In the genomic region with DNA sequence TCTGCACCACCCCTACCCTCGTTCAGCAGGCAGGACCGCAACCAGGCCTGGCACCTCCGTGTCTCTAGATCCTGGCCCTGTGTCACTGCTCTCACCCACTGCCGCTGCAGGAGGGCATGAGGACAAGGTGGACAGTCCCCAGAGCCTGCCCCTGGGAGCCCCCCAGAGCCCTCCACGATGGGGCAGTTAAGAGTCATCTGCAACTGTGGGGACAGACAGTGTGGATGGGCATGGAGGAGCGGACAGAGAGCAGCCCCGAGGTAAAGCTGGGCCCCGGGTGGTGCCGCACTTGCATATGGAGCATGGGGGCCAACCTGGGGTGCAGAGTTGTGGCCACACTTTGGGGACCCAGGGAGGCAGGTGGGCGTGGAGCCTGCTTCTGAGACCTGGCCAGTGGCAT, we compare ENCODE assay signal across 29 cellular contexts.
"Had no signal": no experiment of that assay in that cellular context is flagged by ENCODE, and none has a peak within 500 bp of the region (broad histone marks: within the 10 kb centered on the region; RNA-seq: fewer than 3 reads in every experiment).

No MANE protein-coding gene starts in this region.

- H3K4me1 Mint-ChIP-seq: activated CD4-positive, alpha-beta memory T cell treated with anti-CD3 and anti-CD28 coated beads, Interleukin-2, amount 10 ng/mL, durations not matched to agents 7 days and 5 days; activated CD8-positive, alpha-beta memory T cell treated with anti-CD3 and anti-CD28 coated beads, Interleukin-2, amount 10 ng/mL, durations not matched to agents 7 days and 5 days; activated naive CD4-positive, alpha-beta T cell treated with anti-CD3 and anti-CD28 coated beads, Interleukin-2, amount 10 ng/mL, durations not matched to agents 7 days and 5 days; activated naive CD8-positive, alpha-beta T cell treated with anti-CD3 and anti-CD28 coated beads, Interleukin-2, amount 50 U/mL, for 24 hours; brain had no signal

- H3K36me3 Mint-ChIP-seq: activated CD8-positive, alpha-beta memory T cell treated with anti-CD3 and anti-CD28 coated beads, Interleukin-2, amount 10 ng/mL, durations not matched to agents 7 days and 5 days; activated naive CD4-positive, alpha-beta T cell treated with anti-CD3 and anti-CD28 coated beads, Interleukin-2, amount 10 ng/mL, durations not matched to agents 7 days and 5 days; activated naive CD8-positive, alpha-beta T cell; brain had no signal

- H3K27ac ChIP-seq: WERI-Rb-1 had no signal

- H3K36me3 ChIP-seq: WERI-Rb-1 had no signal

- H3K27ac Mint-ChIP-seq: activated CD4-positive, alpha-beta memory T cell treated with anti-CD3 and anti-CD28 coated beads, Interleukin-2, amount 10 ng/mL, durations not matched to agents 7 days and 5 days; activated CD8-positive, alpha-beta memory T cell treated with anti-CD3 and anti-CD28 coated beads, Interleukin-2, amount 10 ng/mL, durations not matched to agents 7 days and 5 days; activated naive CD4-positive, alpha-beta T cell treated with anti-CD3 and anti-CD28 coated beads, Interleukin-2, amount 10 ng/mL, durations not matched to agents 7 days and 5 days; activated naive CD8-positive, alpha-beta T cell; activated naive CD8-positive, alpha-beta T cell treated with anti-CD3 and anti-CD28 coated beads, Interleukin-2, amount 50 U/mL, for 24 hours; brain had no signal

- H3K4me3 Mint-ChIP-seq: activated CD4-positive, alpha-beta memory T cell treated with anti-CD3 and anti-CD28 coated beads, Interleukin-2, amount 10 ng/mL, durations not matched to agents 7 days and 5 days; activated CD8-positive, alpha-beta memory T cell treated with anti-CD3 and anti-CD28 coated beads, Interleukin-2, amount 10 ng/mL, durations not matched to agents 7 days and 5 days; activated naive CD4-positive, alpha-beta T cell treated with anti-CD3 and anti-CD28 coated beads, Interleukin-2, amount 10 ng/mL, durations not matched to agents 7 days and 5 days; activated naive CD8-positive, alpha-beta T cell; activated naive CD8-positive, alpha-beta T cell treated with anti-CD3 and anti-CD28 coated beads, Interleukin-2, amount 50 U/mL, for 24 hours; brain had no signal

- H3K27me3 Mint-ChIP-seq: activated CD4-positive, alpha-beta memory T cell treated with anti-CD3 and anti-CD28 coated beads, Interleukin-2, amount 10 ng/mL, durations not matched to agents 7 days and 5 days; activated CD8-positive, alpha-beta memory T cell treated with anti-CD3 and anti-CD28 coated beads, Interleukin-2, amount 10 ng/mL, durations not matched to agents 7 days and 5 days; activated naive CD4-positive, alpha-beta T cell treated with anti-CD3 and anti-CD28 coated beads, Interleukin-2, amount 10 ng/mL, durations not matched to agents 7 days and 5 days; activated naive CD8-positive, alpha-beta T cell; activated naive CD8-positive, alpha-beta T cell treated with anti-CD3 and anti-CD28 coated beads, Interleukin-2, amount 50 U/mL, for 24 hours; brain had no signal

- DNase-seq: activated CD4-positive, alpha-beta memory T cell treated with anti-CD3 and anti-CD28 coated beads, Interleukin-2, amount 10 ng/mL, durations not matched to agents 7 days and 5 days; activated CD4-positive, alpha-beta T cell treated with anti-CD3 and anti-CD28 coated beads for 1 hour; activated CD4-positive, alpha-beta T cell treated with anti-CD3 and anti-CD28 coated beads for 48 hours; activated CD4-positive, CD25-positive, alpha-beta regulatory T cell; activated CD8-positive, alpha-beta memory T cell treated with anti-CD3 and anti-CD28 coated beads for 24 hours; activated CD8-positive, alpha-beta memory T cell treated with anti-CD3 and anti-CD28 coated beads, Interleukin-2, amount 10 ng/mL, durations not matched to agents 7 days and 5 days; activated CD8-positive, alpha-beta memory T cell treated with anti-CD3 and anti-CD28 coated beads, Interleukin-2, amount 50 U/mL, for 48 hours; activated effector memory CD4-positive, alpha-beta T cell treated with Interleukin-2 at 50 U/mL for 16 hours; activated naive CD4-positive, alpha-beta T cell treated with anti-CD3 and anti-CD28 coated beads, Interleukin-2, amount 10 ng/mL, durations not matched to agents 7 days and 5 days; activated naive CD8-positive, alpha-beta T cell treated with anti-CD3 and anti-CD28 coated beads, Interleukin-2, amount 50 U/mL, for 24 hours; activated T-cell treated with anti-CD3 and anti-CD28 coated beads, Interleukin-2, amount 50 U/mL, for 48 hours; anterior cingulate cortex; central memory CD4-positive, alpha-beta T cell; Karpas-422; KBM-7; NCI-H1105; NCI-H1436; NCI-H1694; NCI-H1930; NCI-H2081 treated with DMSO at 0.1 percent for 48 hours; NCI-H226; NCI-H446 treated with DMSO at 0.1 percent for 48 hours; NCI-H524 treated with DMSO at 0.1 percent for 48 hours; SIG-M5; T1000; WERI-Rb-1 had no signal

- H3K9me3 Mint-ChIP-seq: activated CD4-positive, alpha-beta memory T cell treated with anti-CD3 and anti-CD28 coated beads, Interleukin-2, amount 10 ng/mL, durations not matched to agents 7 days and 5 days; activated naive CD4-positive, alpha-beta T cell treated with anti-CD3 and anti-CD28 coated beads, Interleukin-2, amount 10 ng/mL, durations not matched to agents 7 days and 5 days; activated naive CD8-positive, alpha-beta T cell treated with anti-CD3 and anti-CD28 coated beads, Interleukin-2, amount 50 U/mL, for 24 hours; brain had no signal

- ATAC-seq: activated CD8-positive, alpha-beta memory T cell treated with anti-CD3 and anti-CD28 coated beads, Interleukin-2, amount 10 ng/mL, durations not matched to agents 7 days and 5 days; activated naive CD8-positive, alpha-beta T cell treated with anti-CD3 and anti-CD28 coated beads, Interleukin-2, amount 50 U/mL, for 24 hours; Panc1 had no signal
